9 cellular contexts compared by ENCODE assay signal in the genomic region with DNA sequence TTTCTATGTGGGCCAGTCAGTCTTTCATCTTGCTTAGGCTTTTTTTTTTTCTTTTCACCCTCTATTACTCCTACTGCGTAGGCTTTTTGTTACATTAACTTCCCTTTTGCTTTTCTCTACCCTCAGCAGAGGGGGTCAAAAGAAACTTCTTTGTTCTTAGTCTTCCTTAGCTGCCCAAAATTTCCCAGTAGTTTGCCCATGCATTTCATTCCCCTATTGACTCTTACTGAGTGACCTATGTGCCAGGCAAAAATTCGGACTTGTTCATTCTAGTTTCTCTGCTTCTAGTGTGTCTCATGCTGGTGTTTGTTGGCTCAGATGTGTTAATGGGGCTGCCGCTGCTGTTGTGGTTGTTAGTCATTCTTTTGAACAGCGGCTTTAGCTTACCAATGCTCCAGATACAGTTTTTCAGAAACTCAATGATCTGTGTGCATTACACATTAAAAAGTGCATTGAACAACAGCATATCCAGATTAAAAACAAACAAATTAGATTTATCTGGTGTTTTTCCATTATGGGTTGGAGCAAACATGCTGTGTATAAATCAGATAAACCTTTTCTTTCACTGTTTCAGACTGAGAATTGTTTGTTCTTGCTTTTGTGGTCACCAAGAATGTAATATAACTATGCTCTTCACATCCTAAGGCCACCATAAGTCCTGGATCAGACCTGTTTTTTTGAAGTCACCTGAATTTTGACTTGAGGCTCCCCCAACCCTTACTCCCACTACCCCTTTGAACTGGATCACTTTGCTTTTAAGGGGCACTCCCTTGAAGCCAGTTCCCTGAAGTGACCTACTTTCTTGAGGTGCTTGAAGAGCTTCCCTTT. TPM values are rescaled to one million over a fixed set of nuclear protein-coding genes. Genes with fewer than 3 reads are reported as not detected.
DNase-seq lines count a peak whose midpoint lies in the region; ATAC-seq and TF ChIP-seq lines count a peak whose summit lies in the region.
"Had no signal": no experiment of that assay in that cellular context is flagged by ENCODE, and none has a peak within 500 bp of the region (broad histone marks: within the 10 kb centered on the region; RNA-seq: fewer than 3 reads in every experiment).

No MANE protein-coding gene starts in this region.

- ATAC-seq in natural killer cell treated with Interleukin-12 subunit alpha and Interleukin-12 subunit beta and Interleukin-15 and Interleukin-18, amount 100 ng/mL, for 72 hours: peak; percentile 43 to 48

- H3K27ac Mint-ChIP-seq in natural killer cell treated with Interleukin-12 subunit alpha and Interleukin-12 subunit beta and Interleukin-15 and Interleukin-18, amount 100 ng/mL, for 72 hours: no peak overlapping the region
- H3K27ac Mint-ChIP-seq in T-helper 2 cell treated with Interferon-gamma antibody and Interleukin-4, amounts not matched to agents 5 μg/mL and 100 μg/mL, for 36 hours: no peak overlapping the region

- intact Hi-C loops in dorsolateral prefrontal cortex (cut with DNase I): loop anchor here (5.0 kb wide), 2 partner anchors 37 to 42 kb away; a partner anchor contains a TSS

- DNase-seq in GM03348 (ENCODE audit: low spot score): peak; percentile 53
- DNase-seq in MG63: peak; percentile 72
- DNase-seq in dorsolateral prefrontal cortex: no peak
- no peak for DNase-seq in natural killer cell treated with Interleukin-12 subunit alpha and Interleukin-12 subunit beta and Interleukin-15 and Interleukin-18, amount 100 ng/mL, for 72 hours (ENCODE audit: low spot score)
- DNase-seq in NCI-H2081 treated with DMSO at 0.1 percent for 48 hours (lab: John Stamatoyannopoulos, UW): no peak
- DNase-seq in T-helper 2 cell treated with Interferon-gamma antibody and Interleukin-4, amounts not matched to agents 5 μg/mL and 100 μg/mL, for 36 hours (ENCODE audit: low spot score): no peak
- no peak for DNase-seq in NCI-H748 (lab: John Stamatoyannopoulos, UW; ENCODE audit: unreplicated experiment)
- DNase-seq in NCI-H69 (lab: John Stamatoyannopoulos, UW): no peak
- DNase-seq: NCI-H187 had no signal

- H3K4me1 Mint-ChIP-seq in natural killer cell treated with Interleukin-12 subunit alpha and Interleukin-12 subunit beta and Interleukin-15 and Interleukin-18, amount 100 ng/mL, for 72 hours (ENCODE audit: low read depth in 2 of 2): peaks cover 44 to 59% of the 10 kb centered on the region in 2 donors
- H3K4me1 Mint-ChIP-seq in T-helper 2 cell treated with Interferon-gamma antibody and Interleukin-4, amounts not matched to agents 5 μg/mL and 100 μg/mL, for 36 hours (ENCODE audit: low read depth): peaks cover 25% of the 10 kb centered on the region

- no peaks in the 10 kb centered on the region for H3K27me3 Mint-ChIP-seq in natural killer cell treated with Interleukin-12 subunit alpha and Interleukin-12 subunit beta and Interleukin-15 and Interleukin-18, amount 100 ng/mL, for 72 hours
- no peaks in the 10 kb centered on the region for H3K27me3 Mint-ChIP-seq in T-helper 2 cell treated with Interferon-gamma antibody and Interleukin-4, amounts not matched to agents 5 μg/mL and 100 μg/mL, for 36 hours (ENCODE audit: low read depth)

- H3K4me3 Mint-ChIP-seq in natural killer cell treated with Interleukin-12 subunit alpha and Interleukin-12 subunit beta and Interleukin-15 and Interleukin-18, amount 100 ng/mL, for 72 hours: peak overlapping the region; percentile 4
- no peak overlapping the region for H3K4me3 Mint-ChIP-seq in T-helper 2 cell treated with Interferon-gamma antibody and Interleukin-4, amounts not matched to agents 5 μg/mL and 100 μg/mL, for 36 hours

- TF ChIP-seq CTCF in dorsolateral prefrontal cortex (IDR thresholded peaks at IDR 0.05 in 54 of 56, conservative IDR thresholded peaks at IDR 0.05 in 2 of 56; ENCODE audit: low read depth in 1 of 56, partially characterized antibody in 56 of 56): no peak

- H3K36me3 Mint-ChIP-seq in natural killer cell treated with Interleukin-12 subunit alpha and Interleukin-12 subunit beta and Interleukin-15 and Interleukin-18, amount 100 ng/mL, for 72 hours: no peaks in the 10 kb centered on the region
- no peaks in the 10 kb centered on the region for H3K36me3 Mint-ChIP-seq in T-helper 2 cell treated with Interferon-gamma antibody and Interleukin-4, amounts not matched to agents 5 μg/mL and 100 μg/mL, for 36 hours (ENCODE audit: low read depth)

- no peaks in the 10 kb centered on the region for H3K36me3 ChIP-seq in MG63

- no peaks in the 10 kb centered on the region for H3K9me3 ChIP-seq in MG63

- H3K27ac ChIP-seq in dorsolateral prefrontal cortex: peak overlapping the region; percentile 11 to 95 (median 80)

- H3K4me3 ChIP-seq in MG63: no peak overlapping the region
- peak overlapping the region in 18 of 59 donors; percentile 0 to 37 (median 10) for H3K4me3 ChIP-seq in dorsolateral prefrontal cortex

- no peaks in the 10 kb centered on the region for H3K9me3 Mint-ChIP-seq in natural killer cell treated with Interleukin-12 subunit alpha and Interleukin-12 subunit beta and Interleukin-15 and Interleukin-18, amount 100 ng/mL, for 72 hours
- no peaks in the 10 kb centered on the region for H3K9me3 Mint-ChIP-seq in T-helper 2 cell treated with Interferon-gamma antibody and Interleukin-4, amounts not matched to agents 5 μg/mL and 100 μg/mL, for 36 hours

- H3K27me3 ChIP-seq in MG63 (0 out of 2 replicates have a peak, but pooled peaks cover 9% of the 10 kb centered on the region), dorsolateral prefrontal cortex (no peaks in the 10 kb centered on the region)

RNA-seq across cellular contexts. Expression of a gene that starts 43.1 kb away (rescaled TPM):
- total RNA-seq in MG63 (2014; rRNA removed; shearing (Covaris generic); ENCODE audit: low replicate concordance): 7.9 and 12.5 TPM in 2 replicates
- 100 to 1,000 TPM in 47 of 120 experiments, 10 to 100 TPM in 73; 30.4 to 316 (median 86.1) TPM for total RNA-seq in dorsolateral prefrontal cortex
- total RNA-seq in natural killer cell treated with Interleukin-12 subunit alpha and Interleukin-12 subunit beta and Interleukin-15 and Interleukin-18, amount 100 ng/mL, for 72 hours: 10 to 100 TPM; 27.0 to 32.0 TPM

Comparison
In these comparisons a context has a peak if more than half of its experiments do, and no peak if none do; other contexts are left out.
1. DNase-seq: peak in GM03348 (single experiment) and MG63 (single experiment); none in dorsolateral prefrontal cortex (0 of 10), natural killer cell treated with Interleukin-12 subunit alpha and Interleukin-12 subunit beta and Interleukin-15 and Interleukin-18, amount 100 ng/mL, for 72 hours (single experiment), NCI-H2081 treated with DMSO at 0.1 percent for 48 hours (single experiment), T-helper 2 cell treated with Interferon-gamma antibody and Interleukin-4, amounts not matched to agents 5 μg/mL and 100 μg/mL, for 36 hours (single experiment), NCI-H748 (single experiment) and NCI-H69 (single experiment).